ENCODE assay signal across 23 cellular contexts in the genomic region with DNA sequence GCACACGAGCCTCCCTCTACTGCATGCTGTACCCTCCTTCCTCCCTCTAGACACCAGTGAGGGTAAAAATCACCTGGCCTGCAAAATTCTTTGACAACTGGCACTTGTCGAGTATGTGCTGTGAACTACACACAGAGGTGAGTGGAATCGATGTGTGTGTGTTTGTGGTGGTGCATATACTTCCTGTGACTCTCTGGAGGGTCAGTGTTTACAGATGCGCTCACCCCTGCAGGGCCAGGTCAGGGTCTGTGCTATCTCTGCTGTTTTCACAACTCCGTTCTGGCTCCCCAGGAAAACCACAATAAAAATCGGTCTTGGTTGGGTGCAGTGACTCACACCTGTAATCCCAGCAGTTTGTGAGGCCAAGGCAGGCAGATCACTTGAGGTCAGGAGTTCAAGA.
DNase-seq lines count a peak whose midpoint lies in the region; ATAC-seq and TF ChIP-seq lines count a peak whose summit lies in the region.
"Had no signal": no experiment of that assay in that cellular context is flagged by ENCODE, and none has a peak within 500 bp of the region (broad histone marks: within the 10 kb centered on the region; RNA-seq: fewer than 3 reads in every experiment).

No MANE protein-coding gene starts in this region.

- H3K36me3 ChIP-seq in BLaER1, result no peaks in the 10 kb centered on the region
- H3K36me3 ChIP-seq in Panc1 (ENCODE audit: control insufficient read depth, insufficient read depth, low read length), result no peaks in the 10 kb centered on the region
- H3K36me3 ChIP-seq: upper lobe of left lung had no signal

- peak overlapping the region; percentile 22 for H3K4me2 ChIP-seq in BLaER1
- H3K4me2 ChIP-seq: PC-9 had no signal

- no peak for TF ChIP-seq CTCF in Panc1 (IDR thresholded peaks at IDR 0.05)

- H3K4me3 ChIP-seq in BLaER1, result no peak overlapping the region
- H3K4me3 ChIP-seq in Panc1 (ENCODE audit: low read depth in 2 of 2, low read length in 2 of 2), result no peak overlapping the region
- H3K4me3 ChIP-seq: GM23248, K562, PC-9, upper lobe of left lung had no signal

- no peak overlapping the region for H3K9ac ChIP-seq in BLaER1
- H3K9ac ChIP-seq: GM23248, parathyroid adenoma had no signal

- H3K27me3 ChIP-seq in BLaER1, result no peaks in the 10 kb centered on the region
- H3K27me3 ChIP-seq in Panc1 (ENCODE audit: control insufficient read depth, insufficient read depth, low read length), result no peaks in the 10 kb centered on the region
- H3K27me3 ChIP-seq: upper lobe of left lung had no signal

- no TSS peak for BruUV-seq in Panc1 (replicated peaks; lab: Mats Ljungman, UMichigan)

- CTCF ChIA-PET in Panc1 (lab: Charles Lee), result interaction anchor here (0.6 kb wide), 1 partner anchor 1093 kb away, joined by 3 read pairs; no protein-coding TSS in a partner anchor

- intact Hi-C loops in Panc1 (cut with micrococcal nuclease; ENCODE audit: unreplicated experiment), result no loop called here

- H3K9me3 ChIP-seq in BLaER1 (no peaks in the 10 kb centered on the region), Panc1 (ENCODE audit: control insufficient read depth, insufficient read depth, low read depth, low read length) (no peaks in the 10 kb centered on the region)
- H3K9me3 ChIP-seq: upper lobe of left lung had no signal

- in situ Hi-C loops in Panc1 (cut with HindIII; ENCODE audit: low pct_unique_long_range_greater_than_20kb, low sequenced_read_pairs), result no loop called here

- no peaks in the 10 kb centered on the region for H4K20me1 ChIP-seq in BLaER1

- POLR2A ChIA-PET in Panc1 (lab: Charles Lee), result no interaction called here

- ATAC-seq in HG03354 (IDR thresholded peaks at IDR 0.05; ENCODE audit: poor library complexity, severe bottlenecking, unreplicated experiment) (peak; percentile 49), Panc1 (peak; percentile 53; the same call in 1 of the 2 replicates), HG02981 (IDR thresholded peaks at IDR 0.05; ENCODE audit: unreplicated experiment) (no peak)
- ATAC-seq: K562, left lobe of liver had no signal

- DNase-seq in Panc1 (ENCODE audit: low read depth, low spot score) (no peak), kidney glomerular epithelial cell (lab: John Stamatoyannopoulos, UW) (peak; percentile 76), SKM-1 treated with dmso at 0.1 percent for 144 hours (lab: John Stamatoyannopoulos, UW; ENCODE audit: unreplicated experiment) (no peak), NCI-H69 (lab: John Stamatoyannopoulos, UW) (no peak), NCI-H2196 (lab: John Stamatoyannopoulos, UW; ENCODE audit: unreplicated experiment) (no peak)
- DNase-seq: activated CD4-positive, alpha-beta T cell treated with anti-CD3 and anti-CD28 coated beads, Interleukin-2, amount 10 ng/mL, durations not matched to agents 24 days and 14 days; activated naive CD4-positive, alpha-beta T cell treated with anti-CD3 and anti-CD28 coated beads, Interleukin-2, amount 50 U/mL, for 16 hours; aorta; caudate nucleus; DMS153; glutamatergic neuron; GM23248; MV-4-11; NCI-H187; NCI-H2227 treated with DMSO at 0.1 percent for 48 hours; upper lobe of left lung had no signal

- H3K4me1 ChIP-seq in BLaER1 (peaks cover 13% of the 10 kb centered on the region), Panc1 (ENCODE audit: control insufficient read depth, insufficient read depth, low read length) (no peaks in the 10 kb centered on the region)
- H3K4me1 ChIP-seq: parathyroid adenoma, upper lobe of left lung had no signal

- H3K27ac ChIP-seq in BLaER1, result no peak overlapping the region
- H3K27ac ChIP-seq in Panc1 (ENCODE audit: low read length), result no peak overlapping the region
- H3K27ac ChIP-seq: GM23248, parathyroid adenoma, PC-9, upper lobe of left lung had no signal
